In genomic region chr2:74527741-74528140, GRCh38 we compare ENCODE assay signal across 6 cellular contexts. TPM values are rescaled to one million over a fixed set of nuclear protein-coding genes. Genes with fewer than 3 reads are reported as not detected.
DNase-seq lines count a peak whose midpoint lies in the region; ATAC-seq and TF ChIP-seq lines count a peak whose summit lies in the region.
"Had no signal": no experiment of that assay in that cellular context is flagged by ENCODE, and none has a peak within 500 bp of the region (broad histone marks: within the 10 kb centered on the region; RNA-seq: fewer than 3 reads in every experiment).

No MANE protein-coding gene starts in this region.

- H3K36me3 Mint-ChIP-seq in glutamatergic neuron (ENCODE audit: unreplicated experiment) = peaks cover 9% of the 10 kb centered on the region

- DNase-seq in NB4 (ENCODE audit: low read depth) (no peak), glutamatergic neuron (no peak), omental fat pad (ENCODE audit: low spot score) (no peak)
- DNase-seq: IMR-90, midbrain had no signal

- H3K9me3 Mint-ChIP-seq in glutamatergic neuron (ENCODE audit: unreplicated experiment) = peaks cover 20% of the 10 kb centered on the region

- H3K27ac Mint-ChIP-seq in glutamatergic neuron (ENCODE audit: unreplicated experiment) = no peak overlapping the region

- no peak for TF ChIP-seq POLR2A in NB4 (IDR thresholded peaks at IDR 0.05; ENCODE audit: extremely low read depth, insufficient read length)

- TF ChIP-seq CTCF in NB4 (IDR thresholded peaks at IDR 0.05; ENCODE audit: low read depth, low read length) (no peak), glutamatergic neuron (IDR thresholded peaks at IDR 0.05; ENCODE audit: partially characterized antibody, unreplicated experiment) (no peak), omental fat pad (IDR thresholded peaks at IDR 0.05) (no peak)

- peak overlapping the region; percentile 96 for H3K4me3 Mint-ChIP-seq in glutamatergic neuron (ENCODE audit: unreplicated experiment)

- H3K27me3 Mint-ChIP-seq in glutamatergic neuron (ENCODE audit: unreplicated experiment) = peaks cover 11% of the 10 kb centered on the region

- H3K4me1 Mint-ChIP-seq in glutamatergic neuron (ENCODE audit: low read depth, unreplicated experiment) = peaks cover 19% of the 10 kb centered on the region

- H3K4me3 ChIP-seq in NB4 (ENCODE audit: low read depth, low read length) = peak overlapping the region; percentile 99

- no peak for ATAC-seq in omental fat pad (ENCODE audit: low FRiP score)
- no peak for ATAC-seq in HG02981 (IDR thresholded peaks at IDR 0.05; ENCODE audit: unreplicated experiment)

RNA-seq across cellular contexts. Expression of gene DQX1, which starts 1.7 kb away (rescaled TPM):
- 0.91 TPM for total RNA-seq in glutamatergic neuron (ENCODE audit: unreplicated experiment)
- not detected for total RNA-seq in omental fat pad
- total RNA-seq: IMR-90 had no signal

RNA-seq across cellular contexts. Expression of gene AUP1, which starts 1.8 kb away (rescaled TPM):
- 99.5 TPM for total RNA-seq in glutamatergic neuron (ENCODE audit: unreplicated experiment)
- 100 to 1,000 TPM; 120 to 157 (median 146) TPM for total RNA-seq in omental fat pad

RNA-seq across cellular contexts. Expression of gene HTRA2, which starts 2.0 kb away (rescaled TPM):
- total RNA-seq in glutamatergic neuron (ENCODE audit: unreplicated experiment) = 46.7 TPM
- 10 to 100 TPM; 30.7 to 45.6 (median 36.8) TPM for total RNA-seq in omental fat pad

RNA-seq across cellular contexts. Expression of gene TLX2, which starts 13.5 kb away (rescaled TPM):
- 21.2 TPM for total RNA-seq in glutamatergic neuron (ENCODE audit: unreplicated experiment)
- not detected for total RNA-seq in omental fat pad
- total RNA-seq: IMR-90 had no signal

RNA-seq across cellular contexts. Expression of gene PCGF1, which starts 20.2 kb away (rescaled TPM):
- 32.3 TPM for total RNA-seq in glutamatergic neuron (ENCODE audit: unreplicated experiment)
- 10 to 100 TPM; 11.6 to 20.2 (median 16.8) TPM for total RNA-seq in omental fat pad
